ENCODE assay signal across 20 cellular contexts in the genomic region with DNA sequence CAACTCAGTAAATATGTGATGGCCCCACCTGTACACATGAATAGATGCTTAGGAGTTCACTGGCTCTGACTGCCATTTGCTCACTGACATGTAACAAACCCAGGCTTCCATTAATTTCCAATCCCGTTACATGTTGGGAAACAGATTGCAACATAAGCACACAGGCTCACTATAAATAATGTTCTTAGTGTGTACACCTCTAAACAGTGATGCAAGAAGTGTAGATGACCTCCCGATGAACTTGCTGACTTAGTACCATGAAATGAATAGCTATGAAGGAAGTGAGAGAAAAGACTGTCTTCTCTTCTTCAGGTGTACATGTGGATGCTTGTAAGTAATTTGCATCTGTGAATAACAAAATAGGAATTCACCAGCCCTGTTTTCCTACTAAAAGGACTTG. TPM values are rescaled to one million over a fixed set of nuclear protein-coding genes. Genes with fewer than 3 reads are reported as not detected.
DNase-seq lines count a peak whose midpoint lies in the region; ATAC-seq, FAIRE-seq and TF ChIP-seq lines count a peak whose summit lies in the region.
"Had no signal": no experiment of that assay in that cellular context is flagged by ENCODE, and none has a peak within 500 bp of the region (broad histone marks: within the 10 kb centered on the region; RNA-seq: fewer than 3 reads in every experiment).

No MANE protein-coding gene starts in this region.

- no peaks in the 10 kb centered on the region for H3K27me3 ChIP-seq in upper lobe of right lung
- H3K27me3 ChIP-seq: esophagus muscularis mucosa had no signal

- H3K4me1 ChIP-seq in upper lobe of right lung: no peaks in the 10 kb centered on the region
- H3K4me1 ChIP-seq: esophagus muscularis mucosa, HAP-1 had no signal

- TF ChIP-seq CTCF in fibroblast of mammary gland (conservative IDR thresholded peaks at IDR 0.05; ENCODE audit: control insufficient read depth, insufficient read depth, low read depth, low read length) (no peak), upper lobe of right lung (IDR thresholded peaks at IDR 0.05) (no peak)

- H3K36me3 ChIP-seq in upper lobe of right lung: no peaks in the 10 kb centered on the region
- H3K36me3 ChIP-seq: HAP-1 had no signal

- ATAC-seq in upper lobe of right lung (peak; percentile 15), GM18909 (IDR thresholded peaks at IDR 0.05; ENCODE audit: poor library complexity, unreplicated experiment) (no peak)
- ATAC-seq: stimulated activated naive CD8-positive, alpha-beta T cell treated with anti-CD3 and anti-CD28 coated beads, Interleukin-15, Interleukin-2, amounts not matched to agents 100 U/mL and 50 U/mL, for 24 hours had no signal

- no peak for FAIRE-seq in urothelium cell line (lab: Jason Lieb, UNC)
- FAIRE-seq: small intestine had no signal

- no peak overlapping the region for H3K27ac ChIP-seq in upper lobe of right lung
- H3K27ac ChIP-seq: esophagus muscularis mucosa, KMS-11 had no signal

- H3K9me3 ChIP-seq in upper lobe of right lung: no peaks in the 10 kb centered on the region
- H3K9me3 ChIP-seq: esophagus muscularis mucosa, HAP-1 had no signal

- H3K4me3 ChIP-seq in fibroblast of mammary gland (ENCODE audit: control insufficient read depth, low read depth, low read length) (no peak overlapping the region), upper lobe of right lung (no peak overlapping the region)
- H3K4me3 ChIP-seq: esophagus muscularis mucosa, HAP-1 had no signal

- DNase-seq in NCI-H82 (lab: John Stamatoyannopoulos, UW) (peak; percentile 15), NCI-H82 treated with DMSO at 0.1 percent for 48 hours (lab: John Stamatoyannopoulos, UW; ENCODE audit: unreplicated experiment) (no peak), OCI-M1 (lab: John Stamatoyannopoulos, UW) (peak; percentile 21), fibroblast of mammary gland (ENCODE audit: low read depth) (peak; percentile 81), upper lobe of right lung (no peak), urothelium cell line (ENCODE audit: low spot score) (no peak), hepatic stellate cell (ENCODE audit: low spot score) (no peak)
- DNase-seq: 8988T; activated naive CD8-positive, alpha-beta T cell treated with anti-CD3 and anti-CD28 coated beads, Interleukin-2, amount 10 ng/mL, durations not matched to agents 7 days and 5 days; CD4-positive, alpha-beta T cell; midbrain; NCI-H2081 treated with DMSO at 0.1 percent for 48 hours; occipital lobe; small intestine; stimulated activated naive CD8-positive, alpha-beta T cell treated with anti-CD3 and anti-CD28 coated beads, Interleukin-15, Interleukin-2, amounts not matched to agents 100 U/mL and 50 U/mL, for 24 hours; SW 1271 had no signal

- intact Hi-C loops in upper lobe of right lung (cut with DNase I): no loop called here

RNA-seq across cellular contexts. Expression of gene FSIP1, which starts 21.4 kb away (rescaled TPM):
- total RNA-seq in upper lobe of right lung: 0.96 TPM

Comparison
In these comparisons a context has a peak if more than half of its experiments do, and no peak if none do; other contexts are left out.
1. DNase-seq: peak in NCI-H82 (single experiment), OCI-M1 (single experiment) and fibroblast of mammary gland (single experiment); none in NCI-H82 treated with DMSO at 0.1 percent for 48 hours (single experiment), upper lobe of right lung (single experiment), urothelium cell line (single experiment) and hepatic stellate cell (single experiment).